ENCODE assay signal across 2 cellular contexts in the genomic region with DNA sequence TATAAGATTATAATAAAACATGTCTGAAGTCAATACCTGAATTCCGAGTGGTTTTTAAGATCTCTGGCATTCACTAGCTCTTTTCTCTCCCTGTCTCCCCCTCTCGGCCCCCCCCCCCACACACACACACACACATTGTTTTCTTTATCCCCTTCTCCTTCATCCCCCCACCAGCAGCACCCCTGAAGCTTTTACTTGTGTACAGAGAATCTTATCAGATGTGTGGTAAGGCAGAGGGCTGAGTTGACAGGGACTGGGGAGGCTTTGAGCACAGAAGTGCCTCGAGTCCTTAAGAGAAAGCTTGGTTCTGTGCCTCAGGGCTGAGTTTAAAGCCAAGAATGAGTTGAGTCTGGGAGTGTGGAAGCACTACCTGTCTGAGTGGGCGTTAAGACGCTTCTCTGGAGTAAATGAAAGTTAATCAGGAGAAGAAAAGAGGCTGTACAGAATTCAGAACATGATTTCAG.
TF ChIP-seq lines count a peak whose summit lies in the region.

No MANE protein-coding gene starts in this region.

TF ChIP-seq in K562, 482 proteins besides CTCF, POLR2A, EP300 and RAD21 (continues in another document):
- TF ChIP-seq ZNF75A (CRISPR knock-in tag; IDR thresholded peaks at IDR 0.05) (no peak), EGR1 (conservative IDR thresholded peaks at IDR 0.05) (peak; percentile 53), HMG20A (CRISPR knock-in tag; conservative IDR thresholded peaks at IDR 0.05) (no peak), NR2F6 (CRISPR knock-in tag; IDR thresholded peaks at IDR 0.05) (no peak), TAF1 (IDR thresholded peaks at IDR 0.05; ENCODE audit: control insufficient read depth, extremely low read depth, insufficient read depth, low read length, severe bottlenecking) (peak; percentile 15), TEAD4 (IDR thresholded peaks at IDR 0.05; ENCODE audit: low read length) (no peak), TEAD4 (CRISPR knock-in tag; IDR thresholded peaks at IDR 0.05; ENCODE audit: borderline replicate concordance) (no peak), ZNF778 (CRISPR knock-in tag; IDR thresholded peaks at IDR 0.05) (no peak), SOX6 (IDR thresholded peaks at IDR 0.05) (peak; percentile 52; the same call in 1 of the 2 replicates), KLF10 (CRISPR knock-in tag; IDR thresholded peaks at IDR 0.05) (no peak), NBN (IDR thresholded peaks at IDR 0.05; ENCODE audit: low read depth) (0 out of 2 replicates have a peak, but pooled peaks have one; percentile 15), ZSCAN29 (IDR thresholded peaks at IDR 0.05) (no peak), ZZZ3 (IDR thresholded peaks at IDR 0.05) (no peak), TAF15 (IDR thresholded peaks at IDR 0.05; ENCODE audit: low read depth, low read length) (no peak), FOXA3 (CRISPR knock-in tag; conservative IDR thresholded peaks at IDR 0.05 in 1 of 2, IDR thresholded peaks at IDR 0.05 in 1 of 2) (peak in 1 of 2 experiments; percentile 62; a peak in 2 of 4 replicates), JUND (IDR thresholded peaks at IDR 0.05; ENCODE audit: borderline replicate concordance, low read depth, low read length) (0 out of 2 replicates have a peak, but pooled peaks have one; percentile 23), JUND (tag; IDR thresholded peaks at IDR 0.05; ENCODE audit: borderline replicate concordance, low read depth, low read length) (no peak; the same call in 2 of the 3 replicates), RBM22 (IDR thresholded peaks at IDR 0.05; ENCODE audit: low read depth, low read length, poor library complexity, severe bottlenecking) (no peak), FOXK2 (conservative IDR thresholded peaks at IDR 0.05 in 1 of 2, IDR thresholded peaks at IDR 0.05 in 1 of 2; ENCODE audit: low read depth in 2 of 2) (0 out of 4 replicates have a peak, but pooled peaks of 1 of the 2 experiments have one; percentile 34)
- TF ChIP-seq, protein P1, sequence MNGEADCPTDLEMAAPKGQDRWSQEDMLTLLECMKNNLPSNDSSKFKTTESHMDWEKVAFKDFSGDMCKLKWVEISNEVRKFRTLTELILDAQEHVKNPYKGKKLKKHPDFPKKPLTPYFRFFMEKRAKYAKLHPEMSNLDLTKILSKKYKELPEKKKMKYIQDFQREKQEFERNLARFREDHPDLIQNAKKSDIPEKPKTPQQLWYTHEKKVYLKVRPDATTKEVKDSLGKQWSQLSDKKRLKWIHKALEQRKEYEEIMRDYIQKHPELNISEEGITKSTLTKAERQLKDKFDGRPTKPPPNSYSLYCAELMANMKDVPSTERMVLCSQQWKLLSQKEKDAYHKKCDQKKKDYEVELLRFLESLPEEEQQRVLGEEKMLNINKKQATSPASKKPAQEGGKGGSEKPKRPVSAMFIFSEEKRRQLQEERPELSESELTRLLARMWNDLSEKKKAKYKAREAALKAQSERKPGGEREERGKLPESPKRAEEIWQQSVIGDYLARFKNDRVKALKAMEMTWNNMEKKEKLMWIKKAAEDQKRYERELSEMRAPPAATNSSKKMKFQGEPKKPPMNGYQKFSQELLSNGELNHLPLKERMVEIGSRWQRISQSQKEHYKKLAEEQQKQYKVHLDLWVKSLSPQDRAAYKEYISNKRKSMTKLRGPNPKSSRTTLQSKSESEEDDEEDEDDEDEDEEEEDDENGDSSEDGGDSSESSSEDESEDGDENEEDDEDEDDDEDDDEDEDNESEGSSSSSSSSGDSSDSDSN (IDR thresholded peaks at IDR 0.05; ENCODE audit: borderline replicate concordance in 1 of 2, low read depth in 2 of 2, low read length in 2 of 2) = 0 out of 4 replicates have a peak, but pooled peaks of 1 of the 2 experiments have one; percentile 49
- TF ChIP-seq, protein P2, sequence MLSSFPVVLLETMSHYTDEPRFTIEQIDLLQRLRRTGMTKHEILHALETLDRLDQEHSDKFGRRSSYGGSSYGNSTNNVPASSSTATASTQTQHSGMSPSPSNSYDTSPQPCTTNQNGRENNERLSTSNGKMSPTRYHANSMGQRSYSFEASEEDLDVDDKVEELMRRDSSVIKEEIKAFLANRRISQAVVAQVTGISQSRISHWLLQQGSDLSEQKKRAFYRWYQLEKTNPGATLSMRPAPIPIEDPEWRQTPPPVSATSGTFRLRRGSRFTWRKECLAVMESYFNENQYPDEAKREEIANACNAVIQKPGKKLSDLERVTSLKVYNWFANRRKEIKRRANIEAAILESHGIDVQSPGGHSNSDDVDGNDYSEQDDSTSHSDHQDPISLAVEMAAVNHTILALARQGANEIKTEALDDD (IDR thresholded peaks at IDR 0.05) = peak; percentile 60; the same call in 1 of the 2 replicates
- TF ChIP-seq, protein P3, sequence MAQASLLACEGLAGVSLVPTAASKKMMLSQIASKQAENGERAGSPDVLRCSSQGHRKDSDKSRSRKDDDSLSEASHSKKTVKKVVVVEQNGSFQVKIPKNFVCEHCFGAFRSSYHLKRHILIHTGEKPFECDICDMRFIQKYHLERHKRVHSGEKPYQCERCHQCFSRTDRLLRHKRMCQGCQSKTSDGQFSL (CRISPR knock-in tag; IDR thresholded peaks at IDR 0.05) = no peak
- TF ChIP-seq, protein P3 (tag; IDR thresholded peaks at IDR 0.05) = peak in 1 of 2 experiments; percentile 50; a peak in 1 of 4 replicates
- TF ChIP-seq, protein P4, sequence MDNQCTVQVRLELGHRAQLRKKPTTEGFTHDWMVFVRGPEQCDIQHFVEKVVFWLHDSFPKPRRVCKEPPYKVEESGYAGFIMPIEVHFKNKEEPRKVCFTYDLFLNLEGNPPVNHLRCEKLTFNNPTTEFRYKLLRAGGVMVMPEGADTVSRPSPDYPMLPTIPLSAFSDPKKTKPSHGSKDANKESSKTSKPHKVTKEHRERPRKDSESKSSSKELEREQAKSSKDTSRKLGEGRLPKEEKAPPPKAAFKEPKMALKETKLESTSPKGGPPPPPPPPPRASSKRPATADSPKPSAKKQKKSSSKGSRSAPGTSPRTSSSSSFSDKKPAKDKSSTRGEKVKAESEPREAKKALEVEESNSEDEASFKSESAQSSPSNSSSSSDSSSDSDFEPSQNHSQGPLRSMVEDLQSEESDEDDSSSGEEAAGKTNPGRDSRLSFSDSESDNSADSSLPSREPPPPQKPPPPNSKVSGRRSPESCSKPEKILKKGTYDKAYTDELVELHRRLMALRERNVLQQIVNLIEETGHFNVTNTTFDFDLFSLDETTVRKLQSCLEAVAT (IDR thresholded peaks at IDR 0.05) = 0 out of 4 replicates have a peak, but pooled peaks of 1 of the 2 experiments have one; percentile 24

TF ChIP-seq in HepG2, 621 proteins besides CTCF, POLR2A, EP300 and RAD21:
- TF ChIP-seq IRF2 (CRISPR knock-in tag; IDR thresholded peaks at IDR 0.05) (0 out of 2 replicates have a peak, but pooled peaks have one; percentile 7), FOSL2 (CRISPR knock-in tag; IDR thresholded peaks at IDR 0.05) (0 out of 2 replicates have a peak, but pooled peaks have one; percentile 2), FOXP1 (IDR thresholded peaks at IDR 0.05) (no peak), FOXP1 (CRISPR knock-in tag; IDR thresholded peaks at IDR 0.05) (peak; percentile 17; the same call in 1 of the 2 replicates), ZSCAN29 (CRISPR knock-in tag; conservative IDR thresholded peaks at IDR 0.05) (no peak), ZNF670 (CRISPR knock-in tag; IDR thresholded peaks at IDR 0.05; ENCODE audit: borderline replicate concordance) (no peak), ZIK1 (CRISPR knock-in tag; IDR thresholded peaks at IDR 0.05; ENCODE audit: borderline replicate concordance, low read depth) (0 out of 2 replicates have a peak, but pooled peaks have one; percentile 26), CCDC6 (CRISPR knock-in tag; IDR thresholded peaks at IDR 0.05) (peak; percentile 14; the same call in 1 of the 2 replicates), PAF1 (CRISPR knock-in tag; IDR thresholded peaks at IDR 0.05) (0 out of 2 replicates have a peak, but pooled peaks have one; percentile 25), FOXA1 (IDR thresholded peaks at IDR 0.05) (no peak), FOXA1 (CRISPR knock-in tag; IDR thresholded peaks at IDR 0.05) (0 out of 2 replicates have a peak, but pooled peaks have one; percentile 6), ZNF878 (CRISPR knock-in tag; IDR thresholded peaks at IDR 0.05) (peak; percentile 64; the same call in 1 of the 2 replicates), HNRNPK (IDR thresholded peaks at IDR 0.05; ENCODE audit: low read depth, low read length, poor library complexity, severe bottlenecking) (peak; percentile 28), ZNF780A (CRISPR knock-in tag; IDR thresholded peaks at IDR 0.05) (no peak), SNAPC2 (CRISPR knock-in tag; IDR thresholded peaks at IDR 0.05) (no peak)
- TF ChIP-seq, protein P5, sequence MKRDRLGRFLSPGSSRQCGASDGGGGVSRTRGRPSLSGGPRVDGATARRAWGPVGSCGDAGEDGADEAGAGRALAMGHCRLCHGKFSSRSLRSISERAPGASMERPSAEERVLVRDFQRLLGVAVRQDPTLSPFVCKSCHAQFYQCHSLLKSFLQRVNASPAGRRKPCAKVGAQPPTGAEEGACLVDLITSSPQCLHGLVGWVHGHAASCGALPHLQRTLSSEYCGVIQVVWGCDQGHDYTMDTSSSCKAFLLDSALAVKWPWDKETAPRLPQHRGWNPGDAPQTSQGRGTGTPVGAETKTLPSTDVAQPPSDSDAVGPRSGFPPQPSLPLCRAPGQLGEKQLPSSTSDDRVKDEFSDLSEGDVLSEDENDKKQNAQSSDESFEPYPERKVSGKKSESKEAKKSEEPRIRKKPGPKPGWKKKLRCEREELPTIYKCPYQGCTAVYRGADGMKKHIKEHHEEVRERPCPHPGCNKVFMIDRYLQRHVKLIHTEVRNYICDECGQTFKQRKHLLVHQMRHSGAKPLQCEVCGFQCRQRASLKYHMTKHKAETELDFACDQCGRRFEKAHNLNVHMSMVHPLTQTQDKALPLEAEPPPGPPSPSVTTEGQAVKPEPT (CRISPR knock-in tag; IDR thresholded peaks at IDR 0.05; ENCODE audit: low read depth) = no peak
- TF ChIP-seq, protein P6, sequence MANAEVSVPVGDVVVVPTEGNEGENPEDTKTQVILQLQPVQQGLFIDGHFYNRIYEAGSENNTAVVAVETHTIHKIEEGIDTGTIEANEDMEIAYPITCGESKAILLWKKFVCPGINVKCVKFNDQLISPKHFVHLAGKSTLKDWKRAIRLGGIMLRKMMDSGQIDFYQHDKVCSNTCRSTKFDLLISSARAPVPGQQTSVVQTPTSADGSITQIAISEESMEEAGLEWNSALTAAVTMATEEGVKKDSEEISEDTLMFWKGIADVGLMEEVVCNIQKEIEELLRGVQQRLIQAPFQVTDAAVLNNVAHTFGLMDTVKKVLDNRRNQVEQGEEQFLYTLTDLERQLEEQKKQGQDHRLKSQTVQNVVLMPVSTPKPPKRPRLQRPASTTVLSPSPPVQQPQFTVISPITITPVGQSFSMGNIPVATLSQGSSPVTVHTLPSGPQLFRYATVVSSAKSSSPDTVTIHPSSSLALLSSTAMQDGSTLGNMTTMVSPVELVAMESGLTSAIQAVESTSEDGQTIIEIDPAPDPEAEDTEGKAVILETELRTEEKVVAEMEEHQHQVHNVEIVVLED (CRISPR knock-in tag; IDR thresholded peaks at IDR 0.05; ENCODE audit: borderline replicate concordance) = no peak
- TF ChIP-seq, protein P7, sequence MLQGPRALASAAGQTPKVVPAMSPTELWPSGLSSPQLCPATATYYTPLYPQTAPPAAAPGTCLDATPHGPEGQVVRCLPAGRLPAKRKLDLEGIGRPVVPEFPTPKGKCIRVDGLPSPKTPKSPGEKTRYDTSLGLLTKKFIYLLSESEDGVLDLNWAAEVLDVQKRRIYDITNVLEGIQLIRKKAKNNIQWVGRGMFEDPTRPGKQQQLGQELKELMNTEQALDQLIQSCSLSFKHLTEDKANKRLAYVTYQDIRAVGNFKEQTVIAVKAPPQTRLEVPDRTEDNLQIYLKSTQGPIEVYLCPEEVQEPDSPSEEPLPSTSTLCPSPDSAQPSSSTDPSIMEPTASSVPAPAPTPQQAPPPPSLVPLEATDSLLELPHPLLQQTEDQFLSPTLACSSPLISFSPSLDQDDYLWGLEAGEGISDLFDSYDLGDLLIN (CRISPR knock-in tag; IDR thresholded peaks at IDR 0.05; ENCODE audit: borderline replicate concordance) = no peak
- TF ChIP-seq, protein P8, sequence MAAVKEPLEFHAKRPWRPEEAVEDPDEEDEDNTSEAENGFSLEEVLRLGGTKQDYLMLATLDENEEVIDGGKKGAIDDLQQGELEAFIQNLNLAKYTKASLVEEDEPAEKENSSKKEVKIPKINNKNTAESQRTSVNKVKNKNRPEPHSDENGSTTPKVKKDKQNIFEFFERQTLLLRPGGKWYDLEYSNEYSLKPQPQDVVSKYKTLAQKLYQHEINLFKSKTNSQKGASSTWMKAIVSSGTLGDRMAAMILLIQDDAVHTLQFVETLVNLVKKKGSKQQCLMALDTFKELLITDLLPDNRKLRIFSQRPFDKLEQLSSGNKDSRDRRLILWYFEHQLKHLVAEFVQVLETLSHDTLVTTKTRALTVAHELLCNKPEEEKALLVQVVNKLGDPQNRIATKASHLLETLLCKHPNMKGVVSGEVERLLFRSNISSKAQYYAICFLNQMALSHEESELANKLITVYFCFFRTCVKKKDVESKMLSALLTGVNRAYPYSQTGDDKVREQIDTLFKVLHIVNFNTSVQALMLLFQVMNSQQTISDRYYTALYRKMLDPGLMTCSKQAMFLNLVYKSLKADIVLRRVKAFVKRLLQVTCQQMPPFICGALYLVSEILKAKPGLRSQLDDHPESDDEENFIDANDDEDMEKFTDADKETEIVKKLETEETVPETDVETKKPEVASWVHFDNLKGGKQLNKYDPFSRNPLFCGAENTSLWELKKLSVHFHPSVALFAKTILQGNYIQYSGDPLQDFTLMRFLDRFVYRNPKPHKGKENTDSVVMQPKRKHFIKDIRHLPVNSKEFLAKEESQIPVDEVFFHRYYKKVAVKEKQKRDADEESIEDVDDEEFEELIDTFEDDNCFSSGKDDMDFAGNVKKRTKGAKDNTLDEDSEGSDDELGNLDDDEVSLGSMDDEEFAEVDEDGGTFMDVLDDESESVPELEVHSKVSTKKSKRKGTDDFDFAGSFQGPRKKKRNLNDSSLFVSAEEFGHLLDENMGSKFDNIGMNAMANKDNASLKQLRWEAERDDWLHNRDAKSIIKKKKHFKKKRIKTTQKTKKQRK (IDR thresholded peaks at IDR 0.05; ENCODE audit: low read length) = 0 out of 2 replicates have a peak, but pooled peaks have one; percentile 43
TF ChIP-seq in HepG2: peak in this region for 10.
